In the genomic region with DNA sequence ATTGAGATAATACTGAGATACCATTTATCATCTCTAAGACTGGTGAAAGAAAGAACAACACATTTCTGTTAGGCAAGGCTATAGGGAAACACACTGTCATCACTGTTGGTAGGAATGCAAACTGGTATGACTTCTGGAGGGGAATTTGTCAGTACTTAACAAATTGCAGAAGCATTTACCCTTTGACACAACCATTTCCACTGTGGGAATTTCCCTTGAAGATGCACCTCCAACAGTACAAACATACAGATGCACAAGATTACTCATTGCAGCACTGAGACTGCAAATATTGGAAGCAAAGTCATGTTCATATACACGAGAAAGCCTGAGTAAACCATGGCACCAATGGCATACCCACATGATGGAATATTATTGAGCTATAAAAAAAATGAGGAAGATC, we compare ENCODE assay signal across 11 cellular contexts. TPM values are rescaled to one million over a fixed set of nuclear protein-coding genes. Genes with fewer than 3 reads are reported as not detected.
DNase-seq lines count a peak whose midpoint lies in the region; ATAC-seq, FAIRE-seq and TF ChIP-seq lines count a peak whose summit lies in the region.
"Had no signal": no experiment of that assay in that cellular context is flagged by ENCODE, and none has a peak within 500 bp of the region (broad histone marks: within the 10 kb centered on the region; RNA-seq: fewer than 3 reads in every experiment).

No MANE protein-coding gene starts in this region.

- H3K27ac ChIP-seq in keratinocyte (ENCODE audit: control insufficient read depth, insufficient read depth, low read length), result no peak overlapping the region
- H3K27ac ChIP-seq: thyroid gland had no signal

- no peaks in the 10 kb centered on the region for H3K9me3 ChIP-seq in keratinocyte (ENCODE audit: control insufficient read depth, low read depth, low read length)
- H3K9me3 ChIP-seq: thyroid gland had no signal

- no peaks in the 10 kb centered on the region for H3K27me3 ChIP-seq in keratinocyte (ENCODE audit: control insufficient read depth, extremely low read depth, insufficient read depth, low read length)
- H3K27me3 ChIP-seq: thyroid gland had no signal

- ATAC-seq in GM18517 (IDR thresholded peaks at IDR 0.05; ENCODE audit: unreplicated experiment) (peak; percentile 96), GM21515 (IDR thresholded peaks at IDR 0.05; ENCODE audit: unreplicated experiment) (peak; percentile 83), HG03378 (IDR thresholded peaks at IDR 0.05; ENCODE audit: unreplicated experiment) (peak; percentile 95)

- dilution Hi-C loops in keratinocyte (cut with MboI; ENCODE audit: extremely low pct_ligation_motif_present, low sequenced_read_pairs), result no loop called here

- H3K9me1 ChIP-seq in keratinocyte (ENCODE audit: control insufficient read depth, extremely low read depth, insufficient read depth, low read length), result no peaks in the 10 kb centered on the region

- H3K4me2 ChIP-seq in keratinocyte (ENCODE audit: control insufficient read depth, extremely low read depth, insufficient read depth, low read depth, low read length), result no peak overlapping the region

- DNase-seq in keratinocyte (ENCODE audit: low read depth, low spot score), result no peak
- no peak for DNase-seq in hippocampal formation (lab: John Stamatoyannopoulos, UW)
- no peak for DNase-seq in DMS153 (lab: John Stamatoyannopoulos, UW)
- DNase-seq in NCI-H2171 treated with DMSO at 0.1 percent for 48 hours (lab: John Stamatoyannopoulos, UW), result no peak
- DNase-seq in NCI-H748 (lab: John Stamatoyannopoulos, UW; ENCODE audit: unreplicated experiment), result no peak
- DNase-seq: NCI-H446, retina, thyroid gland had no signal

- H4K20me1 ChIP-seq in keratinocyte (ENCODE audit: control insufficient read depth, extremely low read depth, insufficient read depth, low read length), result no peaks in the 10 kb centered on the region

- no peak overlapping the region for H2AFZ ChIP-seq in keratinocyte (ENCODE audit: control insufficient read depth, low read length)

- TF ChIP-seq CTCF in keratinocyte (optimal IDR thresholded peaks at IDR 0.05 in 1 of 3, IDR thresholded peaks at IDR 0.05 in 1 of 3, conservative IDR thresholded peaks at IDR 0.05 in 1 of 3; ENCODE audit: extremely low read depth in 1 of 3, insufficient read depth in 2 of 3, low read length in 3 of 3), result no peak

- H3K36me3 ChIP-seq in keratinocyte (ENCODE audit: control insufficient read depth in 2 of 2, extremely low read depth in 1 of 2, insufficient read depth in 2 of 2, low read length in 2 of 2), result peaks cover 24 to 28% of the 10 kb centered on the region in 2 experiments

- H3K4me3 ChIP-seq in keratinocyte (ENCODE audit: control insufficient read depth in 2 of 3, extremely low read depth in 1 of 3, insufficient read depth in 2 of 3, low read depth in 1 of 3, low read length in 3 of 3), result no peak overlapping the region
- H3K4me3 ChIP-seq: thyroid gland had no signal

- peak; percentile 29 for FAIRE-seq in keratinocyte (lab: Jason Lieb, UNC)

- peaks cover 5% of the 10 kb centered on the region for H3K4me1 ChIP-seq in keratinocyte (ENCODE audit: control insufficient read depth, extremely low read depth, insufficient read depth, low read length)
- H3K4me1 ChIP-seq: thyroid gland had no signal

- H3K9ac ChIP-seq in keratinocyte (ENCODE audit: control insufficient read depth, extremely low read depth, insufficient read depth, low read length), result no peak overlapping the region

- peaks cover under 1% of the 10 kb centered on the region for H3K79me2 ChIP-seq in keratinocyte (ENCODE audit: control insufficient read depth, insufficient read depth, low read length)

RNA-seq across cellular contexts. Expression of gene GM2A, which starts 17.6 kb away (rescaled TPM):
- polyA plus RNA-seq in keratinocyte, result 98.5 to 167 TPM (median 117 TPM) in 3 replicates
- 64.8 TPM for polyA plus RNA-seq in keratinocyte (2011; ENCODE audit: low read depth)
- 149 and 152 TPM in 2 replicates for polyA plus RNA-seq in keratinocyte (2011; cell fraction: cytosol; rRNA removed)
- 196 and 231 TPM in 2 replicates for polyA plus RNA-seq in keratinocyte (2011; cell fraction: nucleus; rRNA removed)
- polyA plus RNA-seq in keratinocyte (2012; ENCODE audit: low replicate concordance), result 125 and 194 TPM in 2 replicates
- 133 to 264 TPM (median 155 TPM) in 3 replicates for polyA minus RNA-seq in keratinocyte
- polyA minus RNA-seq in keratinocyte (2011; cell fraction: cytosol; rRNA and poly(A)+ RNA removed), result 148 TPM
- 103 and 169 TPM in 2 replicates for polyA minus RNA-seq in keratinocyte (2011; cell fraction: nucleus; rRNA and poly(A)+ RNA removed)

RNA-seq across cellular contexts. Expression of gene SLC36A3, which starts 33.0 kb away (rescaled TPM):
- not detected in 3 replicates for polyA plus RNA-seq in keratinocyte
- polyA plus RNA-seq in keratinocyte (2011; ENCODE audit: low read depth), result not detected
- not detected in 2 replicates for polyA plus RNA-seq in keratinocyte (2011; cell fraction: cytosol; rRNA removed)
- not detected in 2 replicates for polyA plus RNA-seq in keratinocyte (2011; cell fraction: nucleus; rRNA removed)
- 0.13 TPM in 1 of 2 replicates, not detected in the other for polyA plus RNA-seq in keratinocyte (2012; ENCODE audit: low replicate concordance)
- not detected in 3 replicates for polyA minus RNA-seq in keratinocyte
- not detected for polyA minus RNA-seq in keratinocyte (2011; cell fraction: cytosol; rRNA and poly(A)+ RNA removed)
- not detected in 2 replicates for polyA minus RNA-seq in keratinocyte (2011; cell fraction: nucleus; rRNA and poly(A)+ RNA removed)

RNA-seq across cellular contexts. Expression of gene CCDC69, which starts 46.7 kb away (rescaled TPM):
- polyA plus RNA-seq in keratinocyte, result 3.5 to 4.5 TPM (median 4.1 TPM) in 3 replicates
- polyA plus RNA-seq in keratinocyte (2011; ENCODE audit: low read depth), result 4.8 TPM
- 4.1 and 5.2 TPM in 2 replicates for polyA plus RNA-seq in keratinocyte (2011; cell fraction: cytosol; rRNA removed)
- polyA plus RNA-seq in keratinocyte (2011; cell fraction: nucleus; rRNA removed), result 1.5 and 1.8 TPM in 2 replicates
- 2.0 and 3.8 TPM in 2 replicates for polyA plus RNA-seq in keratinocyte (2012; ENCODE audit: low replicate concordance)
- 3.6 to 3.8 TPM (median 3.7 TPM) in 3 replicates for polyA minus RNA-seq in keratinocyte
- polyA minus RNA-seq in keratinocyte (2011; cell fraction: cytosol; rRNA and poly(A)+ RNA removed), result 6.9 TPM
- polyA minus RNA-seq in keratinocyte (2011; cell fraction: nucleus; rRNA and poly(A)+ RNA removed), result 1.1 and 1.5 TPM in 2 replicates
